7 cellular contexts compared by ENCODE assay signal in genomic region chr3:169771651-169772529, GRCh38. TPM values are rescaled to one million over a fixed set of nuclear protein-coding genes. Genes with fewer than 3 reads are reported as not detected.
A peak's percentile ranks its signal among the peaks of the same experiment; 100 is the strongest.
DNase-seq lines count a peak whose midpoint lies in the region; ATAC-seq and TF ChIP-seq lines count a peak whose summit lies in the region.

No MANE protein-coding gene starts in this region.

- peaks cover 50% of the 10 kb centered on the region in 2 donors for H3K4me1 Mint-ChIP-seq in natural killer cell

- no peaks in the 10 kb centered on the region for H3K9me3 Mint-ChIP-seq in natural killer cell

- H3K27me3 Mint-ChIP-seq in natural killer cell (ENCODE audit: low read depth in 2 of 2) = no peaks in the 10 kb centered on the region

- DNase-seq in M059J (ENCODE audit: low read depth) (peak; percentile 82), RWPE1 (ENCODE audit: low spot score) (no peak), fibroblast of the aortic adventitia (ENCODE audit: low read depth) (peak; percentile 90), natural killer cell (peak; percentile 53), superior temporal gyrus (ENCODE audit: extremely low spot score) (peak; percentile 97)
- DNase-seq in activated effector memory CD4-positive, alpha-beta T cell treated with Interleukin-2 at 50 U/mL for 16 hours = peak; percentile 15

- intact Hi-C loops in natural killer cell (cut with micrococcal nuclease) = loop anchor here (2.0 to 5.0 kb wide), 3 partner anchors 40 to 1095 kb away; partner anchors contain the start of genes LRRC34, LRRIQ4 and SKIL

- peak overlapping the region; percentile 91 for H3K4me3 ChIP-seq in fibroblast of the aortic adventitia (ENCODE audit: low read depth, low read length)

- CTCF ChIA-PET in RWPE1 (lab: Yijun Ruan, JAX) = interaction anchor here (0.7 kb wide), 2 partner anchors 294 to 639 kb away, joined by 5 to 6 read pairs; no protein-coding TSS in a partner anchor

- H3K36me3 Mint-ChIP-seq in natural killer cell = no peaks in the 10 kb centered on the region

- POLR2A ChIA-PET in RWPE1 (lab: Yijun Ruan, JAX; ENCODE audit: low non-redundant PET) = interaction anchor here (0.7 kb wide), 1 partner anchor 310 kb away, joined by 3 read pairs; no protein-coding TSS in a partner anchor

- peak overlapping the region; percentile 99 for H3K4me3 Mint-ChIP-seq in natural killer cell

- H3K27ac ChIP-seq in RWPE1 = peak overlapping the region; percentile 98

- peak; percentile 30 for ATAC-seq in GM18517 (IDR thresholded peaks at IDR 0.05; ENCODE audit: unreplicated experiment)
- ATAC-seq in natural killer cell = peak in 2 of 3 donors; percentile 9 to 13

- TF ChIP-seq CTCF in RWPE1 (conservative IDR thresholded peaks at IDR 0.05; ENCODE audit: low read depth) (no peak), fibroblast of the aortic adventitia (IDR thresholded peaks at IDR 0.05; ENCODE audit: insufficient read depth, low read length) (no peak), natural killer cell (IDR thresholded peaks at IDR 0.05) (no peak)

- peak overlapping the region; percentile 100 for H3K27ac Mint-ChIP-seq in natural killer cell

RNA-seq across cellular contexts. Expression of gene MYNN, which starts 1.3 kb away (rescaled TPM):
- 22.0 and 27.2 TPM in 2 replicates for total RNA-seq in M059J (2014; rRNA removed; shearing (Covaris generic))
- total RNA-seq in fibroblast of the aortic adventitia (ENCODE audit: low replicate concordance) = 14.4 and 27.1 TPM in 2 replicates
- 10 to 100 TPM; 19.5 to 29.9 (median 29.2) TPM for total RNA-seq in natural killer cell

RNA-seq across cellular contexts. Expression of gene ACTRT3, which starts 2.5 kb away (rescaled TPM):
- total RNA-seq in M059J (2014; rRNA removed; shearing (Covaris generic)) = 1.7 and 2.9 TPM in 2 replicates
- total RNA-seq in fibroblast of the aortic adventitia (ENCODE audit: low replicate concordance) = 3.8 and 4.3 TPM in 2 replicates
- under 1 TPM in 1 of 3 donors, not detected in 2; 0.68 TPM for total RNA-seq in natural killer cell

RNA-seq across cellular contexts. Expression of gene TERC, which starts 7.0 kb away (rescaled TPM):
- 33.4 and 110 TPM in 2 replicates for total RNA-seq in M059J (2014; rRNA removed; shearing (Covaris generic))
- 124 and 230 TPM in 2 replicates for total RNA-seq in fibroblast of the aortic adventitia (ENCODE audit: low replicate concordance)
- 1 to 10 TPM in 2 of 3 donors, under 1 TPM in 1; 0.92 to 2.7 (median 1.3) TPM for total RNA-seq in natural killer cell

RNA-seq across cellular contexts. Expression of gene LRRIQ4, which starts 40.8 kb away (rescaled TPM):
- not detected in 2 replicates for total RNA-seq in M059J (2014; rRNA removed; shearing (Covaris generic))
- total RNA-seq in fibroblast of the aortic adventitia (ENCODE audit: low replicate concordance) = 0.09 TPM in 1 of 2 replicates, not detected in the other
- not detected for total RNA-seq in natural killer cell

RNA-seq across cellular contexts. Expression of gene LRRC34, which starts 40.8 kb away (rescaled TPM):
- total RNA-seq in M059J (2014; rRNA removed; shearing (Covaris generic)) = 0.71 and 1.6 TPM in 2 replicates
- 7.4 and 15.0 TPM in 2 replicates for total RNA-seq in fibroblast of the aortic adventitia (ENCODE audit: low replicate concordance)
- total RNA-seq in natural killer cell = 1 to 10 TPM in 1 of 3 donors, under 1 TPM in 2; 0.45 to 1.0 (median 0.48) TPM
